Comparison of ENCODE assay signal across 16 cellular contexts in genomic region chr6:41051873-41052272, GRCh38. TPM values are rescaled to one million over a fixed set of nuclear protein-coding genes. Genes with fewer than 3 reads are reported as not detected.
A peak's percentile ranks its signal among the peaks of the same experiment; 100 is the strongest.
DNase-seq lines count a peak whose midpoint lies in the region; ATAC-seq, FAIRE-seq and TF ChIP-seq lines count a peak whose summit lies in the region.
"Had no signal": no experiment of that assay in that cellular context is flagged by ENCODE, and none has a peak within 500 bp of the region (broad histone marks: within the 10 kb centered on the region; RNA-seq: fewer than 3 reads in every experiment).

No MANE protein-coding gene starts in this region.

- H3K36me3 Mint-ChIP-seq in activated T-cell treated with anti-CD3 and anti-CD28 coated beads, Interleukin-2, amount 50 U/mL, for 4 hours (ENCODE audit: insufficient read depth) = peaks cover 31% of the 10 kb centered on the region
- H3K36me3 Mint-ChIP-seq in activated CD8-positive, alpha-beta T cell treated with anti-CD3 and anti-CD28 coated beads, Interleukin-2, amount 10 ng/mL, durations not matched to agents 7 days and 5 days (ENCODE audit: low read depth) = peaks cover 8% of the 10 kb centered on the region
- peaks cover 12% of the 10 kb centered on the region for H3K36me3 Mint-ChIP-seq in stimulated activated effector memory CD8-positive, alpha-beta T cell treated with anti-CD3 and anti-CD28 coated beads, Interleukin-12 subunit alpha, Interleukin-12 subunit beta, amount 100 ng/mL, for 72 hours

- CTCF ChIA-PET in activated CD8-positive, alpha-beta T cell treated with anti-CD3 and anti-CD28 coated beads, Interleukin-2, amount 10 ng/mL, durations not matched to agents 7 days and 5 days (lab: Charles Lee) = interaction anchor here (1.0 to 5.7 kb wide), 6 partner anchors 12 to 131 kb away, joined by 3 to 35 read pairs (median 6); partner anchors contain the start of gene UNC5CL

- H3K27ac Mint-ChIP-seq in activated CD8-positive, alpha-beta T cell treated with anti-CD3 and anti-CD28 coated beads, Interleukin-2, amount 10 ng/mL, durations not matched to agents 7 days and 5 days = peak overlapping the region; percentile 89
- H3K27ac Mint-ChIP-seq in stimulated activated effector memory CD8-positive, alpha-beta T cell treated with anti-CD3 and anti-CD28 coated beads, Interleukin-12 subunit alpha, Interleukin-12 subunit beta, amount 100 ng/mL, for 72 hours = peak overlapping the region; percentile 5

- peak overlapping the region; percentile 2 for H3K4me3 Mint-ChIP-seq in activated T-cell treated with anti-CD3 and anti-CD28 coated beads, Interleukin-2, amount 50 U/mL, for 4 hours
- no peak overlapping the region for H3K4me3 Mint-ChIP-seq in activated CD8-positive, alpha-beta T cell treated with anti-CD3 and anti-CD28 coated beads, Interleukin-2, amount 10 ng/mL, durations not matched to agents 7 days and 5 days
- H3K4me3 Mint-ChIP-seq in stimulated activated effector memory CD8-positive, alpha-beta T cell treated with anti-CD3 and anti-CD28 coated beads, Interleukin-12 subunit alpha, Interleukin-12 subunit beta, amount 100 ng/mL, for 72 hours = no peak overlapping the region

- H3K4me1 Mint-ChIP-seq in activated T-cell treated with anti-CD3 and anti-CD28 coated beads, Interleukin-2, amount 50 U/mL, for 4 hours (ENCODE audit: low read depth) = peaks cover 17% of the 10 kb centered on the region
- peaks cover 21% of the 10 kb centered on the region for H3K4me1 Mint-ChIP-seq in activated CD8-positive, alpha-beta T cell treated with anti-CD3 and anti-CD28 coated beads, Interleukin-2, amount 10 ng/mL, durations not matched to agents 7 days and 5 days (ENCODE audit: low read depth)
- peaks cover 19% of the 10 kb centered on the region for H3K4me1 Mint-ChIP-seq in stimulated activated effector memory CD8-positive, alpha-beta T cell treated with anti-CD3 and anti-CD28 coated beads, Interleukin-12 subunit alpha, Interleukin-12 subunit beta, amount 100 ng/mL, for 72 hours

- no peak for FAIRE-seq in urothelium cell line (lab: Jason Lieb, UNC)
- FAIRE-seq: kidney had no signal

- H3K27me3 Mint-ChIP-seq in activated T-cell treated with anti-CD3 and anti-CD28 coated beads, Interleukin-2, amount 50 U/mL, for 4 hours (ENCODE audit: low read depth) = no peaks in the 10 kb centered on the region
- H3K27me3 Mint-ChIP-seq in activated CD8-positive, alpha-beta T cell treated with anti-CD3 and anti-CD28 coated beads, Interleukin-2, amount 10 ng/mL, durations not matched to agents 7 days and 5 days (ENCODE audit: low read depth) = no peaks in the 10 kb centered on the region

- no peak for TF ChIP-seq POLR2A in NB4 (IDR thresholded peaks at IDR 0.05; ENCODE audit: extremely low read depth, insufficient read length)

- H3K9me3 Mint-ChIP-seq in activated T-cell treated with anti-CD3 and anti-CD28 coated beads, Interleukin-2, amount 50 U/mL, for 4 hours = no peaks in the 10 kb centered on the region
- H3K9me3 Mint-ChIP-seq in activated CD8-positive, alpha-beta T cell treated with anti-CD3 and anti-CD28 coated beads, Interleukin-2, amount 10 ng/mL, durations not matched to agents 7 days and 5 days (ENCODE audit: insufficient read depth) = no peaks in the 10 kb centered on the region
- no peaks in the 10 kb centered on the region for H3K9me3 Mint-ChIP-seq in stimulated activated effector memory CD8-positive, alpha-beta T cell treated with anti-CD3 and anti-CD28 coated beads, Interleukin-12 subunit alpha, Interleukin-12 subunit beta, amount 100 ng/mL, for 72 hours

- TF ChIP-seq CTCF in NB4 (IDR thresholded peaks at IDR 0.05; ENCODE audit: low read depth, low read length) = no peak

- peak in 1 of 2 donors; percentile 30 for ATAC-seq in activated T-cell treated with anti-CD3 and anti-CD28 coated beads, Interleukin-2, amount 50 U/mL, for 4 hours
- peak; percentile 75 for ATAC-seq in activated CD8-positive, alpha-beta T cell treated with anti-CD3 and anti-CD28 coated beads, Interleukin-2, amount 10 ng/mL, durations not matched to agents 7 days and 5 days
- ATAC-seq in stimulated activated effector memory CD8-positive, alpha-beta T cell treated with anti-CD3 and anti-CD28 coated beads, Interleukin-12 subunit alpha, Interleukin-12 subunit beta, amount 100 ng/mL, for 72 hours = no peak
- ATAC-seq in GM18909 (IDR thresholded peaks at IDR 0.05; ENCODE audit: poor library complexity, unreplicated experiment) (no peak), GM21515 (IDR thresholded peaks at IDR 0.05; ENCODE audit: unreplicated experiment) (no peak)

- H3K4me3 ChIP-seq in NB4 (ENCODE audit: low read depth, low read length) = no peak overlapping the region
- H3K4me3 ChIP-seq: GM23248 had no signal

- no peak for DNase-seq in activated T-cell treated with anti-CD3 and anti-CD28 coated beads, Interleukin-2, amount 50 U/mL, for 4 hours
- no peak for DNase-seq in activated T-cell treated with anti-CD3 and anti-CD28 coated beads, Interleukin-2, amount 50 U/mL, for 1 hour
- peak; percentile 66 for DNase-seq in NB4 (ENCODE audit: low read depth)
- no peak for DNase-seq in activated CD8-positive, alpha-beta T cell treated with anti-CD3 and anti-CD28 coated beads, Interleukin-2, amount 10 ng/mL, durations not matched to agents 7 days and 5 days
- no peak for DNase-seq in stimulated activated effector memory CD8-positive, alpha-beta T cell treated with anti-CD3 and anti-CD28 coated beads, Interleukin-12 subunit alpha, Interleukin-12 subunit beta, amount 100 ng/mL, for 72 hours (ENCODE audit: low spot score in 2 of 2)
- no peak for DNase-seq in urothelium cell line (ENCODE audit: low spot score)
- DNase-seq: activated CD8-positive, alpha-beta memory T cell treated with anti-CD3 and anti-CD28 coated beads, Interleukin-2, amount 50 U/mL, for 48 hours; caudate nucleus; GM23248; IMR-90; kidney; stimulated activated CD4-positive, alpha-beta T cell treated with anti-CD3 and anti-CD28 coated beads, Interleukin-15, amount 100 ng/mL, for 24 hours; SW 1271 had no signal

- POLR2A ChIA-PET in activated CD8-positive, alpha-beta T cell treated with anti-CD3 and anti-CD28 coated beads, Interleukin-2, amount 10 ng/mL, durations not matched to agents 7 days and 5 days (lab: Charles Lee) = interaction anchor here (0.6 to 1.3 kb wide), 2 partner anchors 24 to 134 kb away, joined by 3 to 4 read pairs; no protein-coding TSS in a partner anchor

RNA-seq across cellular contexts. Expression of gene APOBEC2, which starts 1.1 kb away (rescaled TPM):
- not detected for total RNA-seq in activated T-cell treated with anti-CD3 and anti-CD28 coated beads, Interleukin-2, amount 50 U/mL, for 4 hours
- total RNA-seq in activated CD8-positive, alpha-beta T cell treated with anti-CD3 and anti-CD28 coated beads, Interleukin-2, amount 10 ng/mL, durations not matched to agents 7 days and 5 days = not detected
- total RNA-seq: fibroblast of lung, GM23248, IMR-90, kidney had no signal

RNA-seq across cellular contexts. Expression of gene TSPO2, which starts 9.6 kb away (rescaled TPM):
- total RNA-seq in activated T-cell treated with anti-CD3 and anti-CD28 coated beads, Interleukin-2, amount 50 U/mL, for 4 hours = not detected
- not detected for total RNA-seq in activated CD8-positive, alpha-beta T cell treated with anti-CD3 and anti-CD28 coated beads, Interleukin-2, amount 10 ng/mL, durations not matched to agents 7 days and 5 days
- total RNA-seq: fibroblast of lung, GM23248, IMR-90 had no signal

RNA-seq across cellular contexts. Expression of gene UNC5CL, which starts 12.9 kb away (rescaled TPM):
- 1 to 10 TPM; 1.0 to 1.4 (median 1.4) TPM for total RNA-seq in activated T-cell treated with anti-CD3 and anti-CD28 coated beads, Interleukin-2, amount 50 U/mL, for 4 hours
- 1 to 10 TPM; 1.1 TPM for total RNA-seq in activated CD8-positive, alpha-beta T cell treated with anti-CD3 and anti-CD28 coated beads, Interleukin-2, amount 10 ng/mL, durations not matched to agents 7 days and 5 days
- total RNA-seq: GM23248, IMR-90 had no signal

RNA-seq across cellular contexts. Expression of gene OARD1, which starts 20.3 kb away (rescaled TPM):
- 10 to 100 TPM; 28.1 to 33.2 (median 31.7) TPM for total RNA-seq in activated T-cell treated with anti-CD3 and anti-CD28 coated beads, Interleukin-2, amount 50 U/mL, for 4 hours
- total RNA-seq in activated CD8-positive, alpha-beta T cell treated with anti-CD3 and anti-CD28 coated beads, Interleukin-2, amount 10 ng/mL, durations not matched to agents 7 days and 5 days = 10 to 100 TPM; 30.2 to 31.9 TPM

RNA-seq across cellular contexts. Expression of gene NFYA, which starts 20.9 kb away (rescaled TPM):
- 10 to 100 TPM; 28.0 to 28.8 (median 28.6) TPM for total RNA-seq in activated T-cell treated with anti-CD3 and anti-CD28 coated beads, Interleukin-2, amount 50 U/mL, for 4 hours
- 10 to 100 TPM; 32.3 to 32.5 TPM for total RNA-seq in activated CD8-positive, alpha-beta T cell treated with anti-CD3 and anti-CD28 coated beads, Interleukin-2, amount 10 ng/mL, durations not matched to agents 7 days and 5 days
